Comparison of ENCODE assay signal across 9 cellular contexts in the genomic region with DNA sequence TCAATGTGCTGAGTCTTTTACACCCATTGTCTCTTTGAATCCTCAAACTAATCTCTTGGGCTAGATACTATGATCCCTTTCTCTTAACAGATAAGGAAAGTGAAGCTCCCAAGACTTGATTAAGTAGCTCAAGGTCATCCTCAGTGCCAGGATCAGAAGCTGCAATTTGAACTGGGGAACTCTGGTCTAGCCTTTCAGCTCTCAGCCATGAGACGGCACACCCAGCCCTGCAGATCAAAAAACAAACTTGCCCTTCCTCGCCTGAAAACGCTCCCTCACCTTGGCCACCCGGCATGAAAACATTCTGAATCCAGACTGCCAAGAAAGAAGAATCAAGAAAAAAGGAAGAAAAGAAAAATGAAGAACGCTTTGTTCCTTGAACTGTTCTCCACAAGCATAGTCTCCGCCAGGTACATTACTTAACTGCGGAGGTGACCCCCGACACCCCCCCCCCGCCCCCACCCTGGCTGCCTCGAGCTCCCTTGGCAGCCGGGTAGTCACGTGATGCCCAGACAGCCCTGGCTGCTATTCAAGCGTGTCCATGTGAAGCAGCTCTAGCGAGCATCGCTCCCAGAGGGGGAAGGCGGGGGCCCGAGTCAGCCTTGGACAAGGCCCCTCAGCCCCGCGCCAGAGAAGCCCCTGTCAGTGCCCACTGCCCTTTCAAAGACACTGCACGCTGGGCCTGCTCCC.
A peak's percentile ranks its signal among the peaks of the same experiment; 100 is the strongest.
DNase-seq lines count a peak whose midpoint lies in the region; ATAC-seq and TF ChIP-seq lines count a peak whose summit lies in the region.
"Had no signal": no experiment of that assay in that cellular context is flagged by ENCODE, and none has a peak within 500 bp of the region (broad histone marks: within the 10 kb centered on the region; RNA-seq: fewer than 3 reads in every experiment).

No MANE protein-coding gene starts in this region.

- H3K4me1 Mint-ChIP-seq in naive thymus-derived CD4-positive, alpha-beta T cell, result peaks cover 0 to 2% (median 0%) of the 10 kb centered on the region in 7 donors

- no peak overlapping the region for H3K27ac Mint-ChIP-seq in naive thymus-derived CD4-positive, alpha-beta T cell
- H3K27ac Mint-ChIP-seq: CD8-positive, alpha-beta T cell had no signal

- H3K27ac ChIP-seq in HCT116 (ENCODE audit: low read depth, low read length) (no peak overlapping the region), WERI-Rb-1 (no peak overlapping the region), sigmoid colon (peak overlapping the region; percentile 74 to 84 (median 78))
- no peak overlapping the region for H3K27ac ChIP-seq in naive thymus-derived CD4-positive, alpha-beta T cell (ENCODE audit: low read depth, low read length)

- H2AFZ ChIP-seq in HCT116 (ENCODE audit: low read depth, low read length, poor library complexity, severe bottlenecking), result no peak overlapping the region

- intact Hi-C loops in HCT116 (cut with micrococcal nuclease) (no loop called here), sigmoid colon (cut with DNase I) (loop anchor here (2.0 to 10.0 kb wide), 3 partner anchors 116 to 696 kb away; a partner anchor contains a TSS)
- intact Hi-C loops in naive thymus-derived CD4-positive, alpha-beta T cell (cut with micrococcal nuclease), result no loop called here

- H3K9me2 ChIP-seq in HCT116 (ENCODE audit: insufficient read depth), result no peaks in the 10 kb centered on the region

- H3K27me3 Mint-ChIP-seq in naive thymus-derived CD4-positive, alpha-beta T cell, result peaks cover 0 to 39% (median 19%) of the 10 kb centered on the region in 5 donors

- H3K4me3 ChIP-seq in HCT116 (replicated peaks in 1 of 2; ENCODE audit: low read depth in 1 of 2, low read length in 2 of 2) (no peak overlapping the region), WERI-Rb-1 (ENCODE audit: low read depth, low read length) (peak overlapping the region; percentile 20; the same call in 1 of the 2 replicates), sigmoid colon (no peak overlapping the region)
- H3K4me3 ChIP-seq in naive thymus-derived CD4-positive, alpha-beta T cell (ENCODE audit: low read length), result no peak overlapping the region

- no peak for TF ChIP-seq RAD21 in HCT116 (IDR thresholded peaks at IDR 0.05; ENCODE audit: low read depth)

- H3K4me3 Mint-ChIP-seq in naive thymus-derived CD4-positive, alpha-beta T cell, result no peak overlapping the region
- H3K4me3 Mint-ChIP-seq: CD8-positive, alpha-beta T cell had no signal

- WGBS in sigmoid colon, 2 donors, result 32 to 61% methylated on average over 20 of the region's 20 CpGs

- no peak for DNase-seq in HCT116 (ENCODE audit: low read depth, low spot score)
- peak; percentile 50 for DNase-seq in WERI-Rb-1
- DNase-seq in iris pigment epithelial cell (ENCODE audit: low read depth), result peak; percentile 68
- peak; percentile 93 for DNase-seq in sigmoid colon
- DNase-seq in naive thymus-derived CD4-positive, alpha-beta T cell, result no peak
- no peak for DNase-seq in ecto neural progenitor cell (ENCODE audit: low spot score)
- DNase-seq in NCI-H1436 (lab: John Stamatoyannopoulos, UW), result no peak
- no peak for DNase-seq in NCI-H1048 (lab: John Stamatoyannopoulos, UW)

- TF ChIP-seq POLR2A in HCT116 (IDR thresholded peaks at IDR 0.05; ENCODE audit: borderline replicate concordance, extremely low read depth, insufficient read depth, insufficient read length) (no peak), sigmoid colon (IDR thresholded peaks at IDR 0.05) (no peak)

- RAD21 ChIA-PET in HCT116 (lab: Charles Lee; ENCODE audit: low non-redundant PET in 1 of 2, low total read pairs in 2 of 2, uncharacterized antibody in 2 of 2, unreplicated experiment in 2 of 2), result no interaction called here

- H3K4me2 ChIP-seq in HCT116 (ENCODE audit: low read length), result 0 out of 2 replicates have a peak overlapping the region, but pooled peaks have one; percentile 18

- H3K9me3 ChIP-seq in HCT116 (ENCODE audit: control insufficient read depth in 1 of 2, insufficient read depth in 1 of 2, low read depth in 1 of 2, low read length in 2 of 2), result no peaks in the 10 kb centered on the region
- no peaks in the 10 kb centered on the region for H3K9me3 ChIP-seq in WERI-Rb-1 (ENCODE audit: severe bottlenecking)
- no peaks in the 10 kb centered on the region for H3K9me3 ChIP-seq in sigmoid colon
- H3K9me3 ChIP-seq in naive thymus-derived CD4-positive, alpha-beta T cell (ENCODE audit: control insufficient read depth in 2 of 3, low read length in 3 of 3), result no peaks in the 10 kb centered on the region

- ATAC-seq in HCT116, result no peak
- ATAC-seq in naive thymus-derived CD4-positive, alpha-beta T cell, result no peak
- ATAC-seq: CD8-positive, alpha-beta T cell had no signal

- POLR2A ChIA-PET in HCT116 (lab: Charles Lee), result no interaction called here
- POLR2A ChIA-PET in naive thymus-derived CD4-positive, alpha-beta T cell (lab: Charles Lee), result no interaction called here

- H3K27me3 ChIP-seq in HCT116 (ENCODE audit: insufficient read depth, low read length), result peaks cover 38% of the 10 kb centered on the region
- no peaks in the 10 kb centered on the region for H3K27me3 ChIP-seq in WERI-Rb-1 (ENCODE audit: insufficient read depth, low read depth, severe bottlenecking)
- no peaks in the 10 kb centered on the region for H3K27me3 ChIP-seq in sigmoid colon
- peaks cover 0 to 4% of the 10 kb centered on the region in 2 donors for H3K27me3 ChIP-seq in naive thymus-derived CD4-positive, alpha-beta T cell (ENCODE audit: control insufficient read depth in 2 of 2, insufficient read depth in 2 of 2, low read length in 2 of 2)

- H3K36me3 ChIP-seq in HCT116 (ENCODE audit: control insufficient read depth in 1 of 2, insufficient read depth in 2 of 2, low read length in 2 of 2) (no peaks in the 10 kb centered on the region), WERI-Rb-1 (no peaks in the 10 kb centered on the region), sigmoid colon (no peaks in the 10 kb centered on the region)
- no peaks in the 10 kb centered on the region for H3K36me3 ChIP-seq in naive thymus-derived CD4-positive, alpha-beta T cell (ENCODE audit: control insufficient read depth in 2 of 3, insufficient read depth in 3 of 3, low read length in 3 of 3)

- H4K20me1 ChIP-seq in HCT116 (ENCODE audit: insufficient read depth), result no peaks in the 10 kb centered on the region

- no TSS peak for BruUV-seq in HCT116 (replicated peaks; lab: Mats Ljungman, UMichigan)

- CTCF ChIA-PET in HCT116 (lab: Charles Lee), result no interaction called here
- CTCF ChIA-PET in naive thymus-derived CD4-positive, alpha-beta T cell (lab: Charles Lee), result no interaction called here

- peak in 2 of 4 donors; percentile 57 to 60 for TF ChIP-seq EP300 in sigmoid colon (IDR thresholded peaks at IDR 0.05)

- no peaks in the 10 kb centered on the region for H3K79me2 ChIP-seq in HCT116 (ENCODE audit: insufficient read depth, low read length)

- TF ChIP-seq CTCF in HCT116 (IDR thresholded peaks at IDR 0.05 in 2 of 3, conservative IDR thresholded peaks at IDR 0.05 in 1 of 3; ENCODE audit: borderline replicate concordance in 1 of 3, insufficient read depth in 1 of 3, low read depth in 2 of 3, low read length in 2 of 3) (no peak), WERI-Rb-1 (IDR thresholded peaks at IDR 0.05; ENCODE audit: low read depth, low read length) (no peak), sigmoid colon (IDR thresholded peaks at IDR 0.05) (no peak)

- H3K9me3 Mint-ChIP-seq in naive thymus-derived CD4-positive, alpha-beta T cell, result peaks cover 0 to 8% (median 0%) of the 10 kb centered on the region in 11 donors

- H3K36me3 Mint-ChIP-seq in naive thymus-derived CD4-positive, alpha-beta T cell, result peaks cover 0 to 4% (median 0%) of the 10 kb centered on the region in 5 donors
- H3K36me3 Mint-ChIP-seq: CD8-positive, alpha-beta T cell had no signal

- no peak overlapping the region for H3K9ac ChIP-seq in HCT116 (ENCODE audit: low read length)

- H3K4me1 ChIP-seq in HCT116 (ENCODE audit: control insufficient read depth in 1 of 2, insufficient read depth in 2 of 2, low read length in 2 of 2), result peaks cover 41 to 52% of the 10 kb centered on the region in 2 experiments
- H3K4me1 ChIP-seq in sigmoid colon, result peaks cover 0 to 75% (median 61%) of the 10 kb centered on the region in 4 donors
- H3K4me1 ChIP-seq in naive thymus-derived CD4-positive, alpha-beta T cell (ENCODE audit: control insufficient read depth in 2 of 2, insufficient read depth in 2 of 2, low read length in 2 of 2), result no peaks in the 10 kb centered on the region

TF ChIP-seq in HCT116, 20 proteins besides CTCF, POLR2A, EP300 and RAD21 (continues in another document):
- TF ChIP-seq YY1 (IDR thresholded peaks at IDR 0.05; ENCODE audit: extremely low read depth, insufficient replicate concordance, low read depth, low read length), result no peak
- no peak for TF ChIP-seq POLR2AphosphoS5 (IDR thresholded peaks at IDR 0.05; ENCODE audit: low read depth, low read length)
- TF ChIP-seq, protein P1, sequence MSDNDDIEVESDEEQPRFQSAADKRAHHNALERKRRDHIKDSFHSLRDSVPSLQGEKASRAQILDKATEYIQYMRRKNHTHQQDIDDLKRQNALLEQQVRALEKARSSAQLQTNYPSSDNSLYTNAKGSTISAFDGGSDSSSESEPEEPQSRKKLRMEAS (IDR thresholded peaks at IDR 0.05), result no peak
- TF ChIP-seq SRF (IDR thresholded peaks at IDR 0.05; ENCODE audit: low read depth), result no peak
- no peak for TF ChIP-seq EZH2phosphoT487 (IDR thresholded peaks at IDR 0.05; ENCODE audit: borderline replicate concordance)
- TF ChIP-seq EZH2 (IDR thresholded peaks at IDR 0.05), result no peak
- TF ChIP-seq, protein P2, sequence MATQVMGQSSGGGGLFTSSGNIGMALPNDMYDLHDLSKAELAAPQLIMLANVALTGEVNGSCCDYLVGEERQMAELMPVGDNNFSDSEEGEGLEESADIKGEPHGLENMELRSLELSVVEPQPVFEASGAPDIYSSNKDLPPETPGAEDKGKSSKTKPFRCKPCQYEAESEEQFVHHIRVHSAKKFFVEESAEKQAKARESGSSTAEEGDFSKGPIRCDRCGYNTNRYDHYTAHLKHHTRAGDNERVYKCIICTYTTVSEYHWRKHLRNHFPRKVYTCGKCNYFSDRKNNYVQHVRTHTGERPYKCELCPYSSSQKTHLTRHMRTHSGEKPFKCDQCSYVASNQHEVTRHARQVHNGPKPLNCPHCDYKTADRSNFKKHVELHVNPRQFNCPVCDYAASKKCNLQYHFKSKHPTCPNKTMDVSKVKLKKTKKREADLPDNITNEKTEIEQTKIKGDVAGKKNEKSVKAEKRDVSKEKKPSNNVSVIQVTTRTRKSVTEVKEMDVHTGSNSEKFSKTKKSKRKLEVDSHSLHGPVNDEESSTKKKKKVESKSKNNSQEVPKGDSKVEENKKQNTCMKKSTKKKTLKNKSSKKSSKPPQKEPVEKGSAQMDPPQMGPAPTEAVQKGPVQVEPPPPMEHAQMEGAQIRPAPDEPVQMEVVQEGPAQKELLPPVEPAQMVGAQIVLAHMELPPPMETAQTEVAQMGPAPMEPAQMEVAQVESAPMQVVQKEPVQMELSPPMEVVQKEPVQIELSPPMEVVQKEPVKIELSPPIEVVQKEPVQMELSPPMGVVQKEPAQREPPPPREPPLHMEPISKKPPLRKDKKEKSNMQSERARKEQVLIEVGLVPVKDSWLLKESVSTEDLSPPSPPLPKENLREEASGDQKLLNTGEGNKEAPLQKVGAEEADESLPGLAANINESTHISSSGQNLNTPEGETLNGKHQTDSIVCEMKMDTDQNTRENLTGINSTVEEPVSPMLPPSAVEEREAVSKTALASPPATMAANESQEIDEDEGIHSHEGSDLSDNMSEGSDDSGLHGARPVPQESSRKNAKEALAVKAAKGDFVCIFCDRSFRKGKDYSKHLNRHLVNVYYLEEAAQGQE (IDR thresholded peaks at IDR 0.05; ENCODE audit: low read depth), result no peak

Comparison
In these comparisons a context has a peak if more than half of its experiments do, and no peak if none do; other contexts are left out.
1. DNase-seq: peak in WERI-Rb-1 (single experiment), iris pigment epithelial cell (single experiment) and sigmoid colon (single experiment); none in HCT116 (single experiment), naive thymus-derived CD4-positive, alpha-beta T cell (0 of 9), ecto neural progenitor cell (single experiment), NCI-H1436 (single experiment) and NCI-H1048 (single experiment).
2. H3K27ac ChIP-seq: peak in sigmoid colon (4 of 4); none in HCT116 (single experiment), WERI-Rb-1 (single experiment) and naive thymus-derived CD4-positive, alpha-beta T cell (single experiment).